Comparison of ENCODE assay signal across 14 cellular contexts in the genomic region with DNA sequence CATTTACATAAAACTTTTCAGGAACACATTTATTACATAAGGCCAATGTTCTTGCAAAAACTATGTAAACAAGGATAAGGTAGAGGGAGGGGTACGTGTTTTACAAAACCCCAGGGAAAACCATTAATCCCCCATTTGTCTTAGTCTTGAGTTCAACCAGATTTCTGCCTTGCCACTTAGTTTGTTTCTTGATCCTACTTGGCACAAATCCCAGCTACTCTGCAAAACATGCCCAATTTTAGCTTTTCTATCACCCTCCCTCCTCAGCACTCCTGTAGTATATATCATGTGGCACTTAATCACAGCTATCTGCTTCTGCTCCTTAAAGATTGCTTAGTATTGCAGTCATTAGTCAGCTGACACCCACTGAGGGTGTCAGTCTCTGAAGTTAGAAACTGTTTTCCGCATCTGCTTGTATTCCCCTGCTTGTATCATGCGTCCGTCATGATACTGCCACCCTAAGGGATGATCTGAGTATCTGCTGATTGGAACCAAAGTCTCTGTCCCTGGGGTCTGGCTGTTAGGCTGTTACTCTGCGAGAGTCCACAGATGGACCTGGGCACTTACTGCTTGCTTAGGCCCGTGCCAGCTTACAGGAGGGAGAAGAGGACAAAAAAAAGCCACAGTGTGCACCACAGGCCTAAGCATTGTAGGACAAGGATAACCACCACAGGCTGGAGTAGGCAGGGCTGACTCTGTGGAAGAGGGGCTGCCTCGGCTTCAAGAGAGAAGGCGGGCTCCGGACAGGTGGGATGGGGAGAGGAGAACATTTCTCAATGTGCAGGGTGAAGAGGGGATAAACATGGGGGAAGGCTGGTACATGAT.
A peak's percentile ranks its signal among the peaks of the same experiment; 100 is the strongest.
DNase-seq lines count a peak whose midpoint lies in the region; FAIRE-seq and TF ChIP-seq lines count a peak whose summit lies in the region.
"Had no signal": no experiment of that assay in that cellular context is flagged by ENCODE, and none has a peak within 500 bp of the region (broad histone marks: within the 10 kb centered on the region; RNA-seq: fewer than 3 reads in every experiment).

No MANE protein-coding gene starts in this region.

- no peak overlapping the region for H2AFZ ChIP-seq in smooth muscle cell (ENCODE audit: low read depth)
- H2AFZ ChIP-seq in PC-9: no peak overlapping the region

- no peak overlapping the region for H3K9ac ChIP-seq in rectal smooth muscle tissue (ENCODE audit: low read length)
- H3K9ac ChIP-seq in smooth muscle cell (ENCODE audit: low read depth): no peak overlapping the region

- H3K9me3 ChIP-seq in smooth muscle cell (replicated peaks; ENCODE audit: low read depth): no peaks in the 10 kb centered on the region
- no peaks in the 10 kb centered on the region for H3K9me3 ChIP-seq in PC-9 (ENCODE audit: insufficient read depth, low read depth)

- H3K27ac ChIP-seq in rectal smooth muscle tissue (ENCODE audit: low read depth, low read length) (peak overlapping the region; percentile 47), smooth muscle cell (ENCODE audit: low read depth) (no peak overlapping the region), PC-9 (no peak overlapping the region)
- H3K27ac ChIP-seq: foreskin keratinocyte had no signal

- no peaks in the 10 kb centered on the region for H3F3A ChIP-seq in smooth muscle cell (ENCODE audit: low read depth)
- H3F3A ChIP-seq in PC-9 (ENCODE audit: insufficient read depth, low read depth): peaks cover under 1% of the 10 kb centered on the region; the same call in 1 of the 2 replicates

- no peak overlapping the region for H3K4me2 ChIP-seq in smooth muscle cell
- no peak overlapping the region for H3K4me2 ChIP-seq in PC-9

- H3K79me2 ChIP-seq in smooth muscle cell (ENCODE audit: low read depth) (no peaks in the 10 kb centered on the region), PC-9 (ENCODE audit: low read depth) (no peaks in the 10 kb centered on the region)

- intact Hi-C loops in PC-9 (cut with micrococcal nuclease; ENCODE audit: unreplicated experiment): no loop called here

- no peak overlapping the region for H3K4me3 ChIP-seq in rectal smooth muscle tissue (ENCODE audit: low read length)
- H3K4me3 ChIP-seq in smooth muscle cell: no peak overlapping the region
- H3K4me3 ChIP-seq in PC-9: no peak overlapping the region

- TF ChIP-seq CTCF in smooth muscle cell (IDR thresholded peaks at IDR 0.05; ENCODE audit: borderline replicate concordance, insufficient read depth, poor library complexity, severe bottlenecking) (no peak), PC-9 (conservative IDR thresholded peaks at IDR 0.05) (no peak)

- TF ChIP-seq POLR2A in erythroblast (IDR thresholded peaks at IDR 0.05; ENCODE audit: low read length) (no peak), H54 (IDR thresholded peaks at IDR 0.05; ENCODE audit: low read depth, low read length) (no peak)

- H3K9me2 ChIP-seq in PC-9 (ENCODE audit: insufficient read depth): no peaks in the 10 kb centered on the region

- H3K36me3 ChIP-seq in rectal smooth muscle tissue (ENCODE audit: control insufficient read depth, insufficient read depth, low read length) (peaks cover 25% of the 10 kb centered on the region), smooth muscle cell (ENCODE audit: low read depth) (no peaks in the 10 kb centered on the region), PC-9 (ENCODE audit: low read depth) (peaks cover 31% of the 10 kb centered on the region)

- WGBS in smooth muscle cell (ENCODE audit: low lambda C conversion rate): 61% methylated on average over 9 of the region's 9 CpGs

- DNase-seq in D341Med (ENCODE audit: low spot score) (peak; percentile 60), NCI-H524 treated with DMSO at 0.1 percent for 48 hours (lab: John Stamatoyannopoulos, UW) (peak; percentile 100), erythroblast (lab: John Stamatoyannopoulos, UW) (peak; percentile 10 to 45), NCI-H146 (lab: John Stamatoyannopoulos, UW) (no peak), H54 (ENCODE audit: insufficient read length, low spot score) (no peak), smooth muscle cell (lab: John Stamatoyannopoulos, UW; ENCODE audit: unreplicated experiment) (no peak), PC-9 (no peak)
- DNase-seq: activated naive CD4-positive, alpha-beta T cell treated with Interleukin-2 at 50 U/mL for 16 hours; C1 segment of cervical spinal cord; central memory CD4-positive, alpha-beta T cell; foreskin keratinocyte; Karpas-422; NCI-H2081 had no signal

- CTCF ChIA-PET in PC-9 (lab: Charles Lee): no interaction called here

- POLR2A ChIA-PET in PC-9 (lab: Charles Lee; ENCODE audit: unreplicated experiment): no interaction called here

- FAIRE-seq in H54 (lab: Jason Lieb, UNC): no peak

- no peaks in the 10 kb centered on the region for H3K27me3 ChIP-seq in rectal smooth muscle tissue (ENCODE audit: control insufficient read depth, insufficient read depth, low read length)
- no peaks in the 10 kb centered on the region for H3K27me3 ChIP-seq in smooth muscle cell (ENCODE audit: low read depth)
- no peaks in the 10 kb centered on the region for H3K27me3 ChIP-seq in PC-9 (ENCODE audit: insufficient read depth, low read depth)
- H3K27me3 ChIP-seq: foreskin keratinocyte had no signal

- H3K4me1 ChIP-seq in rectal smooth muscle tissue (ENCODE audit: control insufficient read depth, insufficient read depth, low read length) (peaks cover 14% of the 10 kb centered on the region), smooth muscle cell (ENCODE audit: low read depth) (no peaks in the 10 kb centered on the region), PC-9 (replicated peaks; ENCODE audit: insufficient read depth) (no peaks in the 10 kb centered on the region)
- H3K4me1 ChIP-seq: foreskin keratinocyte had no signal

- BruUV-seq in PC-9 (replicated peaks; lab: Mats Ljungman, UMichigan): no TSS peak

- H4K20me1 ChIP-seq in smooth muscle cell (ENCODE audit: low read depth) (no peaks in the 10 kb centered on the region), PC-9 (ENCODE audit: insufficient read depth) (no peaks in the 10 kb centered on the region)

Comparison
In these comparisons a context has a peak if more than half of its experiments do, and no peak if none do; other contexts are left out.
1. DNase-seq: peak in D341Med (single experiment), NCI-H524 treated with DMSO at 0.1 percent for 48 hours (single experiment) and erythroblast (2 of 2); none in NCI-H146 (single experiment), H54 (single experiment), smooth muscle cell (single experiment) and PC-9 (0 of 2).